ENCODE assay signal across 5 cellular contexts in the genomic region with DNA sequence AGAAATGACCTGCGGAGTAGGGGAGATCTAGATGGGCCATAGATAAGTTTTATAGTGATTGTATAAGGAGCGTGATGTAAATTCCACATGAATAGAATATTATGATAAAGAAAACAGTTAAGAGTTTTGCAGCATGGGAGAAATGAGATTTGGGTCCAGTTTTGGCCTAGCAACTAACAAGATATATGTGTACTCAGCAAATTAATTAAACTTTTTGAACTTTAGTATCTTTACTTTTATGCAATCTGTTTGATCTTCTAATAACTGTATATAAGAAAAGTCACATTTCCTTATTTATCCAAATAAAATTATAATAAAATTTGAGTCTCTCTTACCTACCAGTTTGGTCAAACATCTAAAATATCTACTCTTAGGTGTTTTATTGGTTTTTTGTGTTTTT.
"Had no signal": no experiment of that assay in that cellular context is flagged by ENCODE, and none has a peak within 500 bp of the region (broad histone marks: within the 10 kb centered on the region; RNA-seq: fewer than 3 reads in every experiment).

No MANE protein-coding gene starts in this region.

- H3K27ac ChIP-seq: HL-60, KMS-11 had no signal

- H3K4me2 ChIP-seq: KMS-11 had no signal

- H3K9ac ChIP-seq: KMS-11 had no signal

- DNase-seq: KBM-7, KG1 had no signal

- FAIRE-seq: HTR-8/SVneo had no signal
